7 cellular contexts compared by ENCODE assay signal in genomic region chr7:75403455-75404443, GRCh38. TPM values are rescaled to one million over a fixed set of nuclear protein-coding genes. Genes with fewer than 3 reads are reported as not detected.
DNase-seq lines count a peak whose midpoint lies in the region; ATAC-seq, FAIRE-seq and TF ChIP-seq lines count a peak whose summit lies in the region.
"Not testable (repeated sequence)": the region's sequence is repeated elsewhere in the genome, so short reads cannot be mapped to it uniquely, and the experiment has no call there.

No MANE protein-coding gene starts in this region.

- not testable (repeated sequence) for FAIRE-seq in HepG2 (lab: Jason Lieb, UNC)

- not testable (repeated sequence) for H3K36me3 ChIP-seq in heart right ventricle; HepG2 (replicated peaks in 1 of 2; ENCODE audit: control insufficient read depth in 1 of 2, insufficient read depth in 2 of 2, low read length in 2 of 2); mucosa of descending colon (ENCODE audit: low read depth); gastrocnemius medialis

- H3K79me2 ChIP-seq in HepG2 (ENCODE audit: insufficient read depth, low read length): not testable (repeated sequence)

- in situ Hi-C loops in HepG2 (cut with HindIII; ENCODE audit: extremely low pct_ligation_motif_present, low pct_unique_long_range_greater_than_20kb); gastrocnemius medialis (cut with MboI; ENCODE audit: low sequenced_read_pairs in 4 of 4): not testable (repeated sequence)

- H3K27me3 Mint-ChIP-seq in WTC11 (ENCODE audit: low read depth): not testable (repeated sequence)

- not testable (repeated sequence) for H3K9me3 Mint-ChIP-seq in WTC11

- TF ChIP-seq POLR2A in HepG2 (IDR thresholded peaks at IDR 0.05; ENCODE audit: insufficient read depth in 1 of 2, low read depth in 2 of 2, low read length in 2 of 2); gastrocnemius medialis (IDR thresholded peaks at IDR 0.05): not testable (repeated sequence)

- not testable (repeated sequence) for H3K4me2 ChIP-seq in HepG2 (ENCODE audit: low read depth, low read length)

- H3K4me1 Mint-ChIP-seq in WTC11: not testable (repeated sequence)

- not testable (repeated sequence) for H3K4me1 ChIP-seq in heart right ventricle; right cardiac atrium (ENCODE audit: control insufficient read depth, insufficient read depth, low read length); HepG2 (ENCODE audit: insufficient read depth, low read length); mucosa of descending colon (ENCODE audit: low read depth); gastrocnemius medialis

- DNase-seq in WTC11 (ENCODE audit: low spot score); Right ventricle myocardium inferior (ENCODE audit: missing footprints); heart right ventricle; right cardiac atrium; HepG2 (ENCODE audit: low spot score); mucosa of descending colon; gastrocnemius medialis: not testable (repeated sequence)

- intact Hi-C loops in Right ventricle myocardium inferior (cut with DNase I); heart right ventricle (cut with DNase I); right cardiac atrium (cut with DNase I); HepG2 (cut with micrococcal nuclease; ENCODE audit: unreplicated experiment); mucosa of descending colon (cut with DNase I, micrococcal nuclease); gastrocnemius medialis (cut with DNase I; ENCODE audit: low total_unique reads): not testable (repeated sequence)

- no CpG with 5 or more reads among the region's 28 CpGs for WGBS in heart right ventricle, 2 donors
- no CpG with 5 or more reads among the region's 28 CpGs for WGBS in right cardiac atrium
- WGBS in HepG2 (ENCODE audit: low lambda C conversion rate): no CpG with 5 or more reads among the region's 28 CpGs

- H3K9me3 ChIP-seq in heart right ventricle; right cardiac atrium (ENCODE audit: control insufficient read depth, low read length); HepG2 (ENCODE audit: low read length); mucosa of descending colon; gastrocnemius medialis: not testable (repeated sequence)

- H2AFZ ChIP-seq in HepG2 (ENCODE audit: low read length): not testable (repeated sequence)

- POLR2A ChIA-PET in WTC11 (lab: Charles Lee); HepG2 (lab: Yijun Ruan, JAX): not testable (repeated sequence)

- not testable (repeated sequence) for TF ChIP-seq RAD21 in HepG2 (CRISPR knock-in tag; IDR thresholded peaks at IDR 0.05)

- H4K20me1 ChIP-seq in HepG2 (ENCODE audit: insufficient read depth, low read length): not testable (repeated sequence)

- H3K27ac Mint-ChIP-seq in WTC11: not testable (repeated sequence)

- not testable (repeated sequence) for TF ChIP-seq CTCF in WTC11 (IDR thresholded peaks at IDR 0.05); heart right ventricle (IDR thresholded peaks at IDR 0.05); HepG2 (CRISPR knock-in tag; IDR thresholded peaks at IDR 0.05); mucosa of descending colon (IDR thresholded peaks at IDR 0.05); gastrocnemius medialis (IDR thresholded peaks at IDR 0.05 in 4 of 5, conservative IDR thresholded peaks at IDR 0.05 in 1 of 5)

- H3K9ac ChIP-seq in HepG2 (ENCODE audit: insufficient read depth, low read depth, low read length): not testable (repeated sequence)

- TF ChIP-seq EP300 in HepG2 (IDR thresholded peaks at IDR 0.05; ENCODE audit: low read depth in 2 of 2, low read length in 2 of 2); HepG2 (CRISPR knock-in tag; IDR thresholded peaks at IDR 0.05; ENCODE audit: borderline replicate concordance): not testable (repeated sequence)

- H3K36me3 Mint-ChIP-seq in WTC11: not testable (repeated sequence)

- CTCF ChIA-PET in WTC11 (lab: Charles Lee); HepG2 (lab: Yijun Ruan, JAX; ENCODE audit: low intra/inter-chr PET ratio, low total read pairs): not testable (repeated sequence)

- ATAC-seq in WTC11 (peak; percentile 15), Right ventricle myocardium inferior (peak; percentile 56), heart right ventricle (peak; percentile 31 to 85 (median 72)), right cardiac atrium (peak; percentile 7 to 52), HepG2 (peak; percentile 50), mucosa of descending colon (peak; percentile 16), gastrocnemius medialis (peak; percentile 73 to 80)

- not testable (repeated sequence) for BruUV-seq in HepG2 (replicated peaks; lab: Mats Ljungman, UMichigan)

- not testable (repeated sequence) for H3K4me3 Mint-ChIP-seq in WTC11

- H3K27ac ChIP-seq in heart right ventricle; right cardiac atrium (ENCODE audit: low read length); HepG2 (ENCODE audit: extremely low read length, insufficient read depth, low read length); gastrocnemius medialis: not testable (repeated sequence)

- not testable (repeated sequence) for H3K4me3 ChIP-seq in heart right ventricle; right cardiac atrium (ENCODE audit: low read length); HepG2 (replicated peaks in 1 of 3; ENCODE audit: insufficient read depth in 1 of 3, low read depth in 2 of 3, low read length in 3 of 3); mucosa of descending colon; gastrocnemius medialis

- not testable (repeated sequence) for H3K27me3 ChIP-seq in heart right ventricle; right cardiac atrium (ENCODE audit: control insufficient read depth, insufficient read depth); HepG2 (ENCODE audit: control insufficient read depth in 1 of 2, insufficient read depth in 2 of 2, low read length in 2 of 2); gastrocnemius medialis

RNA-seq across cellular contexts. Expression of gene TRIM73, which starts 8.3 kb away (rescaled TPM):
- total RNA-seq in WTC11 (2021): 2.0 to 3.0 TPM (median 2.3 TPM) in 3 replicates
- 0.41 TPM for total RNA-seq in Right ventricle myocardium inferior
- 1 to 10 TPM in 8 of 10 donors, under 1 TPM in 2; 0.90 to 2.2 (median 1.2) TPM for total RNA-seq in heart right ventricle
- polyA plus RNA-seq in heart right ventricle: 1 to 10 TPM; 1.1 to 2.6 TPM
- 1 to 10 TPM; 1.1 to 3.8 (median 1.2) TPM for total RNA-seq in right cardiac atrium
- 1.0 TPM for polyA plus RNA-seq in right cardiac atrium
- 4.5 and 5.7 TPM in 2 replicates for total RNA-seq in HepG2 (2016; rRNA removed; fragmentation: Illumina TruSeq; extraction: Trizol)
- 3.0 and 3.9 TPM in 2 replicates for total RNA-seq in HepG2 (2016; cell fraction: cytosol; rRNA removed; fragmentation: Illumina TruSeq; extraction: Trizol; ENCODE audit: low read depth)
- total RNA-seq in HepG2 (2016; cell fraction: insoluble cytoplasmic fraction; rRNA removed; fragmentation: Illumina TruSeq; extraction: Trizol): 4.3 and 4.7 TPM in 2 replicates
- total RNA-seq in HepG2 (2016; cell fraction: membrane; rRNA removed; fragmentation: Illumina TruSeq; extraction: Trizol): 2.4 and 4.4 TPM in 2 replicates
- 5.0 and 5.3 TPM in 2 replicates for total RNA-seq in HepG2 (2016; cell fraction: nucleus; rRNA removed; fragmentation: Illumina TruSeq; extraction: Trizol)
- 1.5 and 3.1 TPM in 2 replicates for polyA plus RNA-seq in HepG2 (2011; rRNA removed)
- polyA plus RNA-seq in HepG2 (2011; cell fraction: cytosol; rRNA removed): 0.65 and 1.1 TPM in 2 replicates
- polyA plus RNA-seq in HepG2 (2011; cell fraction: nucleus; rRNA removed): 41.6 and 42.4 TPM in 2 replicates
- polyA plus RNA-seq in HepG2 (2012): 3.7 and 5.9 TPM in 2 replicates
- 1.3 and 2.1 TPM in 2 replicates for polyA plus RNA-seq in HepG2 (2016; cell fraction: cytosol; fragmentation: Illumina TruSeq; extraction: Trizol; ENCODE audit: low read depth)
- 2.8 and 4.1 TPM in 2 replicates for polyA plus RNA-seq in HepG2 (2016; cell fraction: insoluble cytoplasmic fraction; fragmentation: Illumina TruSeq; extraction: Trizol; ENCODE audit: low read depth)
- polyA plus RNA-seq in HepG2 (2016; cell fraction: membrane; fragmentation: Illumina TruSeq; extraction: Trizol; ENCODE audit: low read depth): 1.6 TPM in 2 replicates
- polyA plus RNA-seq in HepG2 (2016; cell fraction: nucleus; fragmentation: Illumina TruSeq; extraction: Trizol; ENCODE audit: insufficient read depth, low read depth): 15.1 TPM in 2 replicates
- 3.5 and 5.1 TPM in 2 replicates for polyA minus RNA-seq in HepG2 (2011; rRNA and poly(A)+ RNA removed; ENCODE audit: low replicate concordance)
- 0.20 and 1.4 TPM in 2 replicates for polyA minus RNA-seq in HepG2 (2011; cell fraction: cytosol; rRNA and poly(A)+ RNA removed)
- polyA minus RNA-seq in HepG2 (2011; cell fraction: nucleus; rRNA and poly(A)+ RNA removed): 10.8 and 10.9 TPM in 2 replicates
- 1 to 10 TPM; 3.2 to 5.7 (median 4.3) TPM for total RNA-seq in mucosa of descending colon
- 1 to 10 TPM in 1 of 4 donors, under 1 TPM in 3; 0.04 to 1.1 (median 0.33) TPM for total RNA-seq in gastrocnemius medialis

Comparison
In these comparisons a context has a peak if more than half of its experiments do, and no peak if none do; other contexts are left out.
1. ATAC-seq: peak in every context shown above with its lines; median percentile 76 in gastrocnemius medialis; 72 in heart right ventricle; 56 in Right ventricle myocardium inferior; 50 in HepG2; 30 in right cardiac atrium; 16 in mucosa of descending colon; 15 in WTC11.